20 cellular contexts compared by ENCODE assay signal in the genomic region with DNA sequence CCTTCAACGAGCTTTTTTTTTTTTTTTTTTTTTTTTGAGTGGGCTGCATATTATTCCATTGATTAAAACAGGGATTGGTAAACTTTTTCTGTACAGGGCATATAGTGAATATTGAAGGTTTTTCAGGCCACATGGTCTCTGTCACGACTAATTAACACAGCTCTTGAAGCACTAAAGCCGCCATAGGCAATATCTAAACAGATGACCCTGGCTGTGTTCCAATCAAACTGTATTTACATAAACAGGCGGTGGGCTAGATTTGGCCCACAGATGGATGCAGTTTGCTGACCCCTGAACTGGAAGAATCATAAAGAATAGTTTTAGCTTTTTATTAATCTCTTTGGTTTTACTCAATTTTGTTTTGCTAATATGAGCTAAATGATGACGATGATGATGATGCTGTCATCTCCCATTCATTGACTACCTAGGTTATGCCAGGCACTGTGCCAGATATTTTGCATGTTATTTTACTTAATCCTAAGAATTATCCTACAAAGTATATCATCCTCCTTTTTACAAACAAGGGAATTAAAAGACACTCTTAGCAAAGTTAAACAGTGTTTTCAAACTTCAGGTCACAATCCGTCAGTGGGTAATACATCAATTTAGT. TPM values are rescaled to one million over a fixed set of nuclear protein-coding genes. Genes with fewer than 3 reads are reported as not detected.
A peak's percentile ranks its signal among the peaks of the same experiment; 100 is the strongest.
DNase-seq lines count a peak whose midpoint lies in the region; TF ChIP-seq lines count a peak whose summit lies in the region.
"Had no signal": no experiment of that assay in that cellular context is flagged by ENCODE, and none has a peak within 500 bp of the region (broad histone marks: within the 10 kb centered on the region; RNA-seq: fewer than 3 reads in every experiment).

No MANE protein-coding gene starts in this region.

- H3K9me3 Mint-ChIP-seq in chondrocyte (ENCODE audit: low read depth) (peaks cover 2% of the 10 kb centered on the region), osteocyte (ENCODE audit: unreplicated experiment) (no peaks in the 10 kb centered on the region)
- H3K9me3 Mint-ChIP-seq: activated T-helper 17 cell treated with anti-CD3 and anti-CD28 coated beads, Interleukin-2, amount 50 U/mL, for 72 hours had no signal

- H3K4me1 Mint-ChIP-seq in chondrocyte (ENCODE audit: low read depth) (peaks cover 90% of the 10 kb centered on the region), osteocyte (ENCODE audit: unreplicated experiment) (peaks cover 52% of the 10 kb centered on the region)
- H3K4me1 Mint-ChIP-seq: activated T-helper 17 cell treated with anti-CD3 and anti-CD28 coated beads, Interleukin-2, amount 50 U/mL, for 72 hours had no signal

- TF ChIP-seq CTCF in chondrocyte (IDR thresholded peaks at IDR 0.05), result no peak
- TF ChIP-seq CTCF in osteocyte (IDR thresholded peaks at IDR 0.05), result no peak

- H4K20me1 ChIP-seq in BLaER1, result no peaks in the 10 kb centered on the region

- peak overlapping the region; percentile 32; the same call in 1 of the 2 replicates for H3K9ac ChIP-seq in BLaER1
- H3K9ac ChIP-seq: parathyroid adenoma had no signal

- peaks cover 54% of the 10 kb centered on the region for H3K4me1 ChIP-seq in BLaER1
- H3K4me1 ChIP-seq: parathyroid adenoma had no signal

- H3K27ac ChIP-seq in BLaER1, result peak overlapping the region; percentile 83
- H3K27ac ChIP-seq: epithelial cell of prostate, parathyroid adenoma, RWPE1 had no signal

- H3K4me3 Mint-ChIP-seq in chondrocyte (ENCODE audit: unreplicated experiment), result no peak overlapping the region
- peak overlapping the region; percentile 41 for H3K4me3 Mint-ChIP-seq in osteocyte (ENCODE audit: unreplicated experiment)
- H3K4me3 Mint-ChIP-seq: activated T-helper 17 cell treated with anti-CD3 and anti-CD28 coated beads, Interleukin-2, amount 50 U/mL, for 72 hours had no signal

- DNase-seq in NCI-H2029 (lab: John Stamatoyannopoulos, UW) (peak; percentile 52), chondrocyte (ENCODE audit: low spot score) (no peak), osteocyte (ENCODE audit: extremely low spot score, unreplicated experiment) (no peak), NCI-H510A (lab: John Stamatoyannopoulos, UW) (no peak), DMS153 treated with DMSO at 0.1 percent for 48 hours (lab: John Stamatoyannopoulos, UW; ENCODE audit: unreplicated experiment) (no peak), NCI-H446 (lab: John Stamatoyannopoulos, UW) (no peak), GDM1 (lab: John Stamatoyannopoulos, UW) (no peak)
- DNase-seq: Calu3; cortex of kidney; NCI-H1105; NCI-H774; stimulated activated naive CD8-positive, alpha-beta T cell treated with anti-CD3 and anti-CD28 coated beads, Interleukin-15, Interleukin-2, amounts not matched to agents 100 U/mL and 50 U/mL, for 24 hours; T-helper 1 cell had no signal

- H3K27me3 Mint-ChIP-seq in chondrocyte (ENCODE audit: low read depth), result no peaks in the 10 kb centered on the region
- no peaks in the 10 kb centered on the region for H3K27me3 Mint-ChIP-seq in osteocyte (ENCODE audit: unreplicated experiment)

- H3K4me2 ChIP-seq in BLaER1, result peak overlapping the region; percentile 74

- H3K9me3 ChIP-seq in BLaER1, result peaks cover 8% of the 10 kb centered on the region; the same call in 1 of the 2 replicates
- H3K9me3 ChIP-seq: heart right ventricle had no signal

- H3K27me3 ChIP-seq in BLaER1, result no peaks in the 10 kb centered on the region
- H3K27me3 ChIP-seq: heart right ventricle had no signal

- peak overlapping the region; percentile 99 for H3K27ac Mint-ChIP-seq in chondrocyte (ENCODE audit: unreplicated experiment)
- peak overlapping the region; percentile 94 for H3K27ac Mint-ChIP-seq in osteocyte (ENCODE audit: unreplicated experiment)
- H3K27ac Mint-ChIP-seq: activated T-helper 17 cell treated with anti-CD3 and anti-CD28 coated beads, Interleukin-2, amount 50 U/mL, for 72 hours had no signal

- H3K36me3 Mint-ChIP-seq in chondrocyte (ENCODE audit: low read depth), result peaks cover 48% of the 10 kb centered on the region
- peaks cover 42% of the 10 kb centered on the region for H3K36me3 Mint-ChIP-seq in osteocyte (ENCODE audit: unreplicated experiment)

- no peak overlapping the region; the same call in 1 of the 2 replicates for H3K4me3 ChIP-seq in BLaER1
- H3K4me3 ChIP-seq: heart right ventricle, K562 had no signal

- H3K36me3 ChIP-seq in BLaER1, result no peaks in the 10 kb centered on the region

RNA-seq across cellular contexts. Expression of a gene that starts 54.2 kb away (rescaled TPM):
- total RNA-seq in chondrocyte, result 260 to 268 TPM (median 263 TPM) in 3 replicates
- total RNA-seq in osteocyte, result 135 and 136 TPM in 2 replicates
- total RNA-seq: K562 had no signal
